ENCODE assay signal across 1 cellular context in the genomic region with DNA sequence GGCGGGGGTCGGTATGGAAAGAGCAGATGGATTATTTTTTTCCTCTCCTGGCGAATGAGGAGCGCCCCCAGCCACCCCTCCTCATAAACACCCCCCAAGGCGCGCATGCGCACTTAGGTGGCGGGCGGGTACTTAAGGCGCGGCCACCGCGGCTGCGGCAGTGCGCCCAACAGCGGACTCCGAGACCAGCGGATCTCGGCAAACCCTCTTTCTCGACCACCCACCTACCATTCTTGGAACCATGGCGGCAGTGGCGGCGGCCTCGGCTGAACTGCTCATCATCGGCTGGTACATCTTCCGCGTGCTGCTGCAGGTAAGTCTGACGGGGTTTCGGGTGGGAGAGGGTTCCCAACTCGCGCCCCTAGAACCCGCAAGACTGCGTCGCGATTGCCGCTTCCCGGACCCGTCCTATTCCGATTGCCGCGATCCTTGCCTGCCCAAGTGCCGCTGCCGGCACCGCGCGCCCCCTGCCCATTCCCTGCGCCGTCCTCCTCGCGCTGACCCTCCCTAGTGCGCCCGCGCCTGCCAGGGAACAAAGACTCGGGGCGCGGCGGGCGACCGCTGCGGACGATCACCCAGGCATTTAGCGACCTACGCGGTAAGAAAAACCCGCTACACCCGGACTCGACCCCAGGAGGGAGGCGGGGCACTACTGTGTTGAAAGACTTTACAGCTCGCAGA.
TF ChIP-seq lines count a peak whose summit lies in the region.

Gene NNAT (plus strand): TSS at position 160 of the 681 bp plus-strand sequence. CDS start 82 bp downstream, at position 242.

TF ChIP-seq in WTC11, 78 proteins besides CTCF, POLR2A, EP300 and RAD21 (continued from another document):
- TF ChIP-seq, protein P1, sequence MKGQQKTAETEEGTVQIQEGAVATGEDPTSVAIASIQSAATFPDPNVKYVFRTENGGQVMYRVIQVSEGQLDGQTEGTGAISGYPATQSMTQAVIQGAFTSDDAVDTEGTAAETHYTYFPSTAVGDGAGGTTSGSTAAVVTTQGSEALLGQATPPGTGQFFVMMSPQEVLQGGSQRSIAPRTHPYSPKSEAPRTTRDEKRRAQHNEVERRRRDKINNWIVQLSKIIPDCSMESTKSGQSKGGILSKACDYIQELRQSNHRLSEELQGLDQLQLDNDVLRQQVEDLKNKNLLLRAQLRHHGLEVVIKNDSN (CRISPR knock-in tag; IDR thresholded peaks at IDR 0.05), result no peak
- TF ChIP-seq ESRRA (CRISPR knock-in tag; IDR thresholded peaks at IDR 0.05; ENCODE audit: borderline replicate concordance), result no peak
- TF ChIP-seq SMAD3 (CRISPR knock-in tag; IDR thresholded peaks at IDR 0.05; ENCODE audit: borderline replicate concordance), result no peak
- TF ChIP-seq MXD4 (CRISPR knock-in tag; IDR thresholded peaks at IDR 0.05; ENCODE audit: borderline replicate concordance), result no peak
- no peak for TF ChIP-seq RORB (CRISPR knock-in tag; IDR thresholded peaks at IDR 0.05)
TF ChIP-seq in WTC11: peak in this region for 10.
